ENCODE assay signal across 13 cellular contexts in the genomic region with DNA sequence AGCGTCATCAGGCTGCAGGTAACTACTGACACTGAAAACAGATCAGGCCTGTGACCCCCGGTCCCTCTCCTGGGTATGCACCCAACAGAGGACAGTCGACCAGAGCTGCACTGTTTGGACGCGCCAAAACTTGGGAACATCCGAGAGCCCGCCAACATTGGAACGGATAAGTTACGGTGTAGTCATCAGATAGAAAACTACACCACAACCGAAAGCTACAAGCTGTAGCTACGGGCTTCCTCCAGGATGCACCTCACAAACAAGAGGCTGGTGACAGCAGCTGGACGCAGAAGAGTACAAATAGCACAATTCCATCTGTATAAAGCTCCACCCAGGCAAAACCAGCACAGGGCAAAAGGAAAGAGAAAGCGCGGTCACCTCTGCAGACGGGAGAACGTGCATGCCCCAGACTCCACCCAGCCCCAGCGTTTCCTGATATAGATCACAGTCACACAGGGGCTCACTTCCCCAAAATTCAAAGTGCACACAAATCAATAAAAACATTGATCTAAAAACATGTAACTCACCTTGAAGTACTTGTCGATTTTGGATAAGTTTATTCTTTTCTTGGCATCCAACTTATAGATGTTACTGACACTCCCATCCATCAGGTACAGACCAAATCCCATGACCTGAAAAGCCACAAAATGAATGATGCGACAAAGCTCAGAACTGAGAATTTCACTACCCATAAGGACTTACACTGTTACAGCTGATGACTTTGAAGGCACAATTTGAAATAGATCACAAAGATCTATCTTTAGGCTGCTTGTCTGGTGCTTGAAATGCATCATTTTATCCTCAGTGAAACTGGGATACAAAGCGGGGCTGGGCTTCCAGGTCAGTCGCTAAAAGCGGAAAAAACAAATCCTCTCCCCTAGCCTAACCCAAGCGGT.
A peak's percentile ranks its signal among the peaks of the same experiment; 100 is the strongest.
DNase-seq lines count a peak whose midpoint lies in the region; ATAC-seq and TF ChIP-seq lines count a peak whose summit lies in the region.
"Had no signal": no experiment of that assay in that cellular context is flagged by ENCODE, and none has a peak within 500 bp of the region (broad histone marks: within the 10 kb centered on the region; RNA-seq: fewer than 3 reads in every experiment).

No MANE protein-coding gene starts in this region.

- DNase-seq in GM13977 (ENCODE audit: low spot score) (peak; percentile 78), NOMO-1 (lab: John Stamatoyannopoulos, UW; ENCODE audit: unreplicated experiment in 2 of 2) (peak; percentile 41 to 50), NCI-H1417 (lab: John Stamatoyannopoulos, UW) (no peak), NCI-H2227 (lab: John Stamatoyannopoulos, UW; ENCODE audit: unreplicated experiment) (no peak), dedifferentiated amniotic fluid mesenchymal stem cell (ENCODE audit: extremely low spot score) (no peak), inferior parietal cortex (ENCODE audit: extremely low spot score) (no peak)
- DNase-seq: activated gamma-delta T cell; CD8-positive, alpha-beta memory T cell; HCEC 1CT; NCI-H1417 treated with DMSO at 0.1 percent for 48 hours; SK-N-SH had no signal

- in situ Hi-C loops in GM13977 (cut with MboI; ENCODE audit: low pct_unique_long_range_greater_than_20kb, low sequenced_read_pairs, unreplicated experiment) = no loop called here

- no peak for TF ChIP-seq CTCF in GM13977 (IDR thresholded peaks at IDR 0.05; ENCODE audit: extremely low read depth, insufficient read depth, missing control alignments)

- ATAC-seq in GM19452 (IDR thresholded peaks at IDR 0.05; ENCODE audit: unreplicated experiment) = peak; percentile 92
- peak; percentile 88 for ATAC-seq in HG03025 (IDR thresholded peaks at IDR 0.05; ENCODE audit: low FRiP score, unreplicated experiment)

Comparison
In these comparisons a context has a peak if more than half of its experiments do, and no peak if none do; other contexts are left out.
1. DNase-seq: peak in GM13977 (single experiment) and NOMO-1 (2 of 2); none in NCI-H1417 (0 of 3), NCI-H2227 (single experiment), dedifferentiated amniotic fluid mesenchymal stem cell (single experiment) and inferior parietal cortex (single experiment).